17 cellular contexts compared by ENCODE assay signal in the genomic region with DNA sequence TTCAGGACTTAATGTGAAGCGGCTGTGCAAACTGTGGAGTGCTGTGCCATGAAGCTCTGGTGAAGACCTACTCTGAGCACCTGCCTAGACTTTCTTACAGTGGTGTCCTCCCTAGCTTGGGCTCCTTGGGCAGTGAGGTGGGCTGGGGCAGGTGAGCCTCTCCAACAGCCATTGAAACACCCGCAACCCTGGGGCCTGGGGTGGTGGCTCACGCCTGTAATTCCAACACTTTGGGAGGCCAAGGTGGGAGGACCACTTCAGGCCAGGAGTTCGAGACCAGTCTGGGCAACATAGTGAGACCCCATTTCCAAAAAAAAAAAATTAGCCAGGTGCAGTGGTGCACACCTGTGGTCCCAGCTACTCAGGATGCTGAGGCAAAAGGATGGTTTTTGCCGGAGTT. TPM values are rescaled to one million over a fixed set of nuclear protein-coding genes. Genes with fewer than 3 reads are reported as not detected.
"Had no signal": no experiment of that assay in that cellular context is flagged by ENCODE, and none has a peak within 500 bp of the region (broad histone marks: within the 10 kb centered on the region; RNA-seq: fewer than 3 reads in every experiment).

No MANE protein-coding gene starts in this region.

- H3K4me3 ChIP-seq: esophagus muscularis mucosa, gastrocnemius medialis had no signal

- H3K9me3 ChIP-seq: esophagus muscularis mucosa, gastrocnemius medialis had no signal

- FAIRE-seq: astrocyte had no signal

- H3K27me3 ChIP-seq: brain microvascular endothelial cell had no signal

- H3K36me3 ChIP-seq: brain microvascular endothelial cell, esophagus muscularis mucosa, gastrocnemius medialis had no signal

- H3K27ac ChIP-seq: brain microvascular endothelial cell, esophagus muscularis mucosa, foreskin keratinocyte, gastrocnemius medialis had no signal

- H3K4me1 ChIP-seq: foreskin keratinocyte, gastrocnemius medialis had no signal

- DNase-seq: amniotic stem cell, cortex of kidney, foreskin keratinocyte had no signal

RNA-seq across cellular contexts. Expression of gene SEC14L3, which starts 14.3 kb away (rescaled TPM):
- total RNA-seq: activated B cell treated with CpG ODN at 0.5 μM for 24 hours; activated CD8-positive, alpha-beta T cell treated with anti-CD3 and anti-CD28 coated beads for 36 hours; activated T-cell treated with anti-CD3 and anti-CD28 coated beads, Interleukin-2, amount 50 U/mL, for 4 hours; activated T-helper 17 cell treated with anti-CD3 and anti-CD28 coated beads, Interleukin-2, amount 50 U/mL, for 72 hours; astrocyte; bronchial epithelial cell; cardiac septum; cerebellum; dermis blood vessel endothelial cell; esophagus muscularis mucosa; foreskin keratinocyte; gastrocnemius medialis; T-helper 1 cell treated with Interleukin-12 subunit alpha and Interleukin-12 subunit beta and Interleukin-4 antibody, amounts not matched to agents 30 ng/mL and 1 ng/mL, for 36 hours had no signal
- polyA plus RNA-seq: adipose tissue, foreskin keratinocyte had no signal

RNA-seq across cellular contexts. Expression of gene SEC14L4, which starts 19.4 kb away (rescaled TPM):
- total RNA-seq: activated B cell treated with CpG ODN at 0.5 μM for 24 hours; activated CD8-positive, alpha-beta T cell treated with anti-CD3 and anti-CD28 coated beads for 36 hours; activated T-helper 17 cell treated with anti-CD3 and anti-CD28 coated beads, Interleukin-2, amount 50 U/mL, for 72 hours; astrocyte; bronchial epithelial cell; esophagus muscularis mucosa; T-helper 1 cell treated with Interleukin-12 subunit alpha and Interleukin-12 subunit beta and Interleukin-4 antibody, amounts not matched to agents 30 ng/mL and 1 ng/mL, for 36 hours had no signal
